In genomic region chr10:12448340-12448728, GRCh38 we compare ENCODE assay signal across 10 cellular contexts.
A peak's percentile ranks its signal among the peaks of the same experiment; 100 is the strongest.
DNase-seq lines count a peak whose midpoint lies in the region; ATAC-seq, FAIRE-seq and TF ChIP-seq lines count a peak whose summit lies in the region.
"Had no signal": no experiment of that assay in that cellular context is flagged by ENCODE, and none has a peak within 500 bp of the region (broad histone marks: within the 10 kb centered on the region; RNA-seq: fewer than 3 reads in every experiment).

No MANE protein-coding gene starts in this region.

- intact Hi-C loops in OCI-LY7 (cut with micrococcal nuclease; ENCODE audit: unreplicated experiment) (no loop called here), head of caudate nucleus (cut with DNase I) (no loop called here)

- no peaks in the 10 kb centered on the region for H3K9me3 ChIP-seq in OCI-LY7 (ENCODE audit: low read length)
- no peaks in the 10 kb centered on the region for H3K9me3 ChIP-seq in astrocyte (ENCODE audit: insufficient read depth, low read depth, low read length)

- H3K9me3 Mint-ChIP-seq in astrocyte (ENCODE audit: unreplicated experiment) = no peaks in the 10 kb centered on the region
- peaks cover under 1% of the 10 kb centered on the region for H3K9me3 Mint-ChIP-seq in stimulated activated memory B cell treated with anti-CD40 and anti-IgM and Interleukin-4, amounts not matched to agents 10 μg/mL and 1 μg/mL and 100 μg/mL, for 72 hours
- H3K9me3 Mint-ChIP-seq: brain had no signal

- H3K36me3 Mint-ChIP-seq in astrocyte (ENCODE audit: low read depth, unreplicated experiment) = peaks cover 11% of the 10 kb centered on the region
- H3K36me3 Mint-ChIP-seq in stimulated activated memory B cell treated with anti-CD40 and anti-IgM and Interleukin-4, amounts not matched to agents 10 μg/mL and 1 μg/mL and 100 μg/mL, for 72 hours = peaks cover 12% of the 10 kb centered on the region
- H3K36me3 Mint-ChIP-seq: brain had no signal

- H3K4me3 ChIP-seq in OCI-LY7 (ENCODE audit: low read depth, low read length, poor library complexity, severe bottlenecking) (no peak overlapping the region), astrocyte (ENCODE audit: insufficient read depth, low read depth, low read length) (peak overlapping the region; percentile 47)

- peak overlapping the region; percentile 68 for H3K9ac ChIP-seq in astrocyte (ENCODE audit: low read length)

- H3K4me3 Mint-ChIP-seq in astrocyte (ENCODE audit: unreplicated experiment) = no peak overlapping the region
- peak overlapping the region; percentile 58 for H3K4me3 Mint-ChIP-seq in stimulated activated memory B cell treated with anti-CD40 and anti-IgM and Interleukin-4, amounts not matched to agents 10 μg/mL and 1 μg/mL and 100 μg/mL, for 72 hours
- H3K4me3 Mint-ChIP-seq: brain had no signal

- H3K27ac Mint-ChIP-seq in astrocyte (ENCODE audit: unreplicated experiment) = peak overlapping the region; percentile 89
- peak overlapping the region; percentile 88 for H3K27ac Mint-ChIP-seq in stimulated activated memory B cell treated with anti-CD40 and anti-IgM and Interleukin-4, amounts not matched to agents 10 μg/mL and 1 μg/mL and 100 μg/mL, for 72 hours
- H3K27ac Mint-ChIP-seq: brain had no signal

- DNase-seq in OCI-LY7 (ENCODE audit: low spot score) (no peak), astrocyte (ENCODE audit: low read depth) (no peak), head of caudate nucleus (no peak), SHP77 treated with DMSO at 0.1 percent for 48 hours (lab: John Stamatoyannopoulos, UW) (no peak)
- DNase-seq in activated CD8-positive, alpha-beta memory T cell treated with anti-CD3 and anti-CD28 coated beads, Interleukin-2, amount 50 U/mL, for 48 hours = no peak
- DNase-seq: NCI-H1436 had no signal

- H3K36me3 ChIP-seq in OCI-LY7 (ENCODE audit: insufficient read depth, low read length) (no peaks in the 10 kb centered on the region), astrocyte (ENCODE audit: insufficient read depth, low read length) (no peaks in the 10 kb centered on the region)

- H3K4me1 Mint-ChIP-seq in astrocyte (ENCODE audit: low read depth, unreplicated experiment) = peaks cover 31% of the 10 kb centered on the region
- peaks cover 79% of the 10 kb centered on the region for H3K4me1 Mint-ChIP-seq in stimulated activated memory B cell treated with anti-CD40 and anti-IgM and Interleukin-4, amounts not matched to agents 10 μg/mL and 1 μg/mL and 100 μg/mL, for 72 hours

- no peak for FAIRE-seq in astrocyte (lab: Jason Lieb, UNC)

- H4K20me1 ChIP-seq in OCI-LY7 (ENCODE audit: insufficient read depth, low read length) (no peaks in the 10 kb centered on the region), astrocyte (ENCODE audit: insufficient read depth, low read length) (no peaks in the 10 kb centered on the region)

- CTCF ChIA-PET in OCI-LY7 (lab: Charles Lee; ENCODE audit: unreplicated experiment) = no interaction called here

- no peaks in the 10 kb centered on the region for H3K27me3 ChIP-seq in astrocyte (ENCODE audit: insufficient read depth, low read length)

- H2AFZ ChIP-seq in OCI-LY7 (ENCODE audit: low read length) = no peak overlapping the region
- no peak overlapping the region for H2AFZ ChIP-seq in astrocyte (ENCODE audit: low read depth, low read length)

- TF ChIP-seq CTCF in OCI-LY7 (conservative IDR thresholded peaks at IDR 0.05; ENCODE audit: low read length) = no peak
- TF ChIP-seq CTCF in astrocyte (IDR thresholded peaks at IDR 0.05; ENCODE audit: insufficient read depth, low read depth, low read length) = no peak

- POLR2A ChIA-PET in OCI-LY7 (lab: Charles Lee) = no interaction called here

- H3K4me1 ChIP-seq in OCI-LY7 (ENCODE audit: insufficient read depth, low read length, poor library complexity, severe bottlenecking) = peaks cover 9% of the 10 kb centered on the region
- peaks cover 10% of the 10 kb centered on the region for H3K4me1 ChIP-seq in astrocyte (ENCODE audit: insufficient read depth, low read length)

- ATAC-seq in GM18499 (IDR thresholded peaks at IDR 0.05; ENCODE audit: insufficient read depth, unreplicated experiment) (peak; percentile 1), GM21360 (IDR thresholded peaks at IDR 0.05; ENCODE audit: unreplicated experiment) (no peak)
- no peak for ATAC-seq in stimulated activated memory B cell treated with anti-CD40 and anti-IgM and Interleukin-4, amounts not matched to agents 10 μg/mL and 1 μg/mL and 100 μg/mL, for 72 hours

- H3K27me3 Mint-ChIP-seq in astrocyte (ENCODE audit: low read depth, unreplicated experiment) = no peaks in the 10 kb centered on the region
- no peaks in the 10 kb centered on the region for H3K27me3 Mint-ChIP-seq in stimulated activated memory B cell treated with anti-CD40 and anti-IgM and Interleukin-4, amounts not matched to agents 10 μg/mL and 1 μg/mL and 100 μg/mL, for 72 hours
- H3K27me3 Mint-ChIP-seq: brain had no signal

- no peaks in the 10 kb centered on the region for H3K9me2 ChIP-seq in OCI-LY7 (ENCODE audit: insufficient read depth, low read length)

- no TSS peak for BruUV-seq in OCI-LY7 (replicated peaks; lab: Mats Ljungman, UMichigan)

- H3K79me2 ChIP-seq in OCI-LY7 (ENCODE audit: insufficient read depth, low read depth, low read length) = no peaks in the 10 kb centered on the region
- peaks cover 44% of the 10 kb centered on the region for H3K79me2 ChIP-seq in astrocyte (ENCODE audit: insufficient read depth, low read length)

- no peak overlapping the region for H3K27ac ChIP-seq in OCI-LY7 (ENCODE audit: low read depth, low read length, poor library complexity, severe bottlenecking)
- peak overlapping the region; percentile 97 for H3K27ac ChIP-seq in astrocyte (ENCODE audit: low read depth, low read length)

- H3K4me2 ChIP-seq in OCI-LY7 (ENCODE audit: low read length) (peak overlapping the region; percentile 26; the same call in 1 of the 2 replicates), astrocyte (ENCODE audit: low read length) (peak overlapping the region; percentile 56)
